In genomic region chr2:226023383-226023782, GRCh38 we compare ENCODE assay signal across 22 cellular contexts.
DNase-seq lines count a peak whose midpoint lies in the region; ATAC-seq, FAIRE-seq and TF ChIP-seq lines count a peak whose summit lies in the region.
"Had no signal": no experiment of that assay in that cellular context is flagged by ENCODE, and none has a peak within 500 bp of the region (broad histone marks: within the 10 kb centered on the region; RNA-seq: fewer than 3 reads in every experiment).

No MANE protein-coding gene starts in this region.

- no peak overlapping the region for H3K4me3 Mint-ChIP-seq in chondrocyte (ENCODE audit: unreplicated experiment)
- H3K4me3 Mint-ChIP-seq in CD4-positive, alpha-beta T cell: no peak overlapping the region
- H3K4me3 Mint-ChIP-seq: activated CD4-positive, alpha-beta memory T cell treated with anti-CD3 and anti-CD28 coated beads, Interleukin-2, amount 10 ng/mL, durations not matched to agents 7 days and 5 days; CD4-positive, alpha-beta memory T cell; nephron progenitor cell; stimulated activated effector memory CD8-positive, alpha-beta T cell treated with anti-CD3 and anti-CD28 coated beads, Interleukin-12 subunit alpha, Interleukin-12 subunit beta, amount 100 ng/mL, for 72 hours; T-helper 2 cell treated with Interferon-gamma antibody and Interleukin-4, amounts not matched to agents 5 μg/mL and 100 μg/mL, for 36 hours had no signal

- TF ChIP-seq POLR2A in HepG2 (IDR thresholded peaks at IDR 0.05; ENCODE audit: insufficient read depth in 1 of 2, low read depth in 2 of 2, low read length in 2 of 2): no peak
- no peak for TF ChIP-seq POLR2A in transverse colon (IDR thresholded peaks at IDR 0.05)

- H3K36me3 ChIP-seq in HepG2 (replicated peaks in 1 of 2; ENCODE audit: control insufficient read depth in 1 of 2, insufficient read depth in 2 of 2, low read length in 2 of 2) (no peaks in the 10 kb centered on the region), transverse colon (no peaks in the 10 kb centered on the region)
- H3K36me3 ChIP-seq: adrenal gland, SJSA1 had no signal

- no peak for FAIRE-seq in HepG2 (lab: Jason Lieb, UNC)
- FAIRE-seq: bronchial epithelial cell had no signal

- intact Hi-C loops in HepG2 (cut with micrococcal nuclease; ENCODE audit: unreplicated experiment): loop anchor here (1.0 kb wide), 2 partner anchors 777 to 962 kb away; no protein-coding TSS in a partner anchor
- intact Hi-C loops in transverse colon (cut with DNase I; ENCODE audit: low total_unique reads): no loop called here
- intact Hi-C loops in CD4-positive, alpha-beta T cell (cut with DNase I, micrococcal nuclease): no loop called here

- in situ Hi-C loops in HepG2 (cut with HindIII; ENCODE audit: extremely low pct_ligation_motif_present, low pct_unique_long_range_greater_than_20kb) (no loop called here), transverse colon (cut with MboI; ENCODE audit: low pct_ligation_motif_present in 1 of 4, low pct_unique_long_range_greater_than_20kb in 1 of 4, low sequenced_read_pairs in 3 of 4) (no loop called here)

- no peaks in the 10 kb centered on the region for H3K27me3 Mint-ChIP-seq in chondrocyte (ENCODE audit: low read depth)
- H3K27me3 Mint-ChIP-seq in CD4-positive, alpha-beta T cell: peaks cover 6% of the 10 kb centered on the region

- no peak overlapping the region for H2AFZ ChIP-seq in HepG2 (ENCODE audit: low read length)

- POLR2A ChIA-PET in HepG2 (lab: Yijun Ruan, JAX): interaction anchor here (1.0 kb wide), 1 partner anchor 94 kb away, joined by 3 read pairs; no protein-coding TSS in a partner anchor
- POLR2A ChIA-PET in CD4-positive, alpha-beta T cell (lab: Charles Lee): no interaction called here

- H3K4me1 Mint-ChIP-seq in chondrocyte (ENCODE audit: low read depth): no peaks in the 10 kb centered on the region
- H3K4me1 Mint-ChIP-seq in CD4-positive, alpha-beta T cell (ENCODE audit: low read depth): no peaks in the 10 kb centered on the region
- H3K4me1 Mint-ChIP-seq: activated CD4-positive, alpha-beta memory T cell treated with anti-CD3 and anti-CD28 coated beads, Interleukin-2, amount 10 ng/mL, durations not matched to agents 7 days and 5 days; CD4-positive, alpha-beta memory T cell; nephron progenitor cell; stimulated activated effector memory CD8-positive, alpha-beta T cell treated with anti-CD3 and anti-CD28 coated beads, Interleukin-12 subunit alpha, Interleukin-12 subunit beta, amount 100 ng/mL, for 72 hours had no signal

- DNase-seq in ELF-1 (ENCODE audit: low read depth, low spot score) (peak; percentile 33), chondrocyte (ENCODE audit: low spot score) (no peak), HepG2 (ENCODE audit: low spot score) (peak; percentile 51), putamen (ENCODE audit: low spot score) (no peak), transverse colon (no peak)
- DNase-seq in CD4-positive, alpha-beta T cell: no peak
- DNase-seq: activated CD4-positive, alpha-beta memory T cell treated with anti-CD3 and anti-CD28 coated beads, Interleukin-2, amount 10 ng/mL, durations not matched to agents 7 days and 5 days; activated gamma-delta T cell treated with Interleukin-2 at 50 U/mL for 16 hours; adrenal gland; CD4-positive, alpha-beta memory T cell; DMS79; erythroblast; midbrain; NCI-H2171; NCI-H526 treated with DMSO at 0.1 percent for 48 hours; nephron progenitor cell had no signal

- peak; percentile 27; the same call in 1 of the 2 replicates for TF ChIP-seq RAD21 in Ishikawa (IDR thresholded peaks at IDR 0.05; ENCODE audit: low read depth)
- peak; percentile 54 for TF ChIP-seq RAD21 in HepG2 (CRISPR knock-in tag; IDR thresholded peaks at IDR 0.05)

- no peak overlapping the region for H3K9ac ChIP-seq in HepG2 (ENCODE audit: insufficient read depth, low read depth, low read length)

- H3K4me1 ChIP-seq in HepG2 (ENCODE audit: insufficient read depth, low read length): peaks cover 8% of the 10 kb centered on the region
- no peaks in the 10 kb centered on the region for H3K4me1 ChIP-seq in transverse colon
- H3K4me1 ChIP-seq: adrenal gland, SJSA1 had no signal

- TF ChIP-seq CTCF in chondrocyte (IDR thresholded peaks at IDR 0.05): peak; percentile 20
- TF ChIP-seq CTCF in HepG2 (CRISPR knock-in tag; IDR thresholded peaks at IDR 0.05): peak; percentile 66
- TF ChIP-seq CTCF in transverse colon (IDR thresholded peaks at IDR 0.05): no peak
- TF ChIP-seq CTCF in CD4-positive, alpha-beta T cell (IDR thresholded peaks at IDR 0.05): no peak

- peaks cover 8% of the 10 kb centered on the region for H3K9me3 ChIP-seq in HepG2 (ENCODE audit: low read length)
- no peaks in the 10 kb centered on the region for H3K9me3 ChIP-seq in transverse colon
- H3K9me3 ChIP-seq in CD4-positive, alpha-beta T cell (ENCODE audit: control insufficient read depth, low read length): peaks cover 3% of the 10 kb centered on the region
- H3K9me3 ChIP-seq: adrenal gland, SJSA1 had no signal

- no peaks in the 10 kb centered on the region for H3K79me2 ChIP-seq in HepG2 (ENCODE audit: insufficient read depth, low read length)

- H3K4me3 ChIP-seq in HepG2 (replicated peaks in 1 of 3; ENCODE audit: insufficient read depth in 1 of 3, low read depth in 2 of 3, low read length in 3 of 3) (no peak overlapping the region), transverse colon (no peak overlapping the region)
- H3K4me3 ChIP-seq: adrenal gland, SJSA1 had no signal

- WGBS in HepG2 (ENCODE audit: low lambda C conversion rate): 28% methylated on average over 5 of the region's 5 CpGs
- WGBS in transverse colon (ENCODE audit: low coverage in 1 of 2), 2 donors: 60 to 62% methylated on average over 3 to 5 of the region's 5 CpGs

- CTCF ChIA-PET in HepG2 (lab: Yijun Ruan, JAX; ENCODE audit: low intra/inter-chr PET ratio, low total read pairs): interaction anchor here (1.4 kb wide), 1 partner anchor 779 kb away, joined by 3 read pairs; no protein-coding TSS in a partner anchor
- CTCF ChIA-PET in CD4-positive, alpha-beta T cell (lab: Charles Lee): no interaction called here

- no peaks in the 10 kb centered on the region for H3K36me3 Mint-ChIP-seq in chondrocyte (ENCODE audit: low read depth)
- no peaks in the 10 kb centered on the region for H3K36me3 Mint-ChIP-seq in CD4-positive, alpha-beta T cell (ENCODE audit: low read depth)
- H3K36me3 Mint-ChIP-seq: CD4-positive, alpha-beta memory T cell; stimulated activated effector memory CD8-positive, alpha-beta T cell treated with anti-CD3 and anti-CD28 coated beads, Interleukin-12 subunit alpha, Interleukin-12 subunit beta, amount 100 ng/mL, for 72 hours had no signal

- H3K27ac Mint-ChIP-seq in chondrocyte (ENCODE audit: unreplicated experiment): no peak overlapping the region
- H3K27ac Mint-ChIP-seq in CD4-positive, alpha-beta T cell: no peak overlapping the region
- H3K27ac Mint-ChIP-seq: activated CD4-positive, alpha-beta memory T cell treated with anti-CD3 and anti-CD28 coated beads, Interleukin-2, amount 10 ng/mL, durations not matched to agents 7 days and 5 days; CD4-positive, alpha-beta memory T cell; nephron progenitor cell; stimulated activated effector memory CD8-positive, alpha-beta T cell treated with anti-CD3 and anti-CD28 coated beads, Interleukin-12 subunit alpha, Interleukin-12 subunit beta, amount 100 ng/mL, for 72 hours; T-helper 2 cell treated with Interferon-gamma antibody and Interleukin-4, amounts not matched to agents 5 μg/mL and 100 μg/mL, for 36 hours had no signal

- TF ChIP-seq EP300 in Ishikawa (IDR thresholded peaks at IDR 0.05; ENCODE audit: borderline replicate concordance) (no peak), HepG2 (IDR thresholded peaks at IDR 0.05; ENCODE audit: low read depth in 2 of 2, low read length in 2 of 2) (no peak), HepG2 (CRISPR knock-in tag; IDR thresholded peaks at IDR 0.05; ENCODE audit: borderline replicate concordance) (no peak), transverse colon (IDR thresholded peaks at IDR 0.05; ENCODE audit: low read depth) (no peak)

- no peaks in the 10 kb centered on the region for H4K20me1 ChIP-seq in HepG2 (ENCODE audit: insufficient read depth, low read length)

- no peaks in the 10 kb centered on the region for H3K27me3 ChIP-seq in HepG2 (ENCODE audit: control insufficient read depth in 1 of 2, insufficient read depth in 2 of 2, low read length in 2 of 2)
- no peaks in the 10 kb centered on the region for H3K27me3 ChIP-seq in transverse colon
- H3K27me3 ChIP-seq in CD4-positive, alpha-beta T cell (ENCODE audit: control insufficient read depth, insufficient read depth, low read length): no peaks in the 10 kb centered on the region
- H3K27me3 ChIP-seq: adrenal gland, SJSA1 had no signal

- BruUV-seq in HepG2 (replicated peaks; lab: Mats Ljungman, UMichigan): no TSS peak

- H3K9me3 Mint-ChIP-seq in chondrocyte (ENCODE audit: low read depth): peaks cover 8% of the 10 kb centered on the region
- peaks cover 4% of the 10 kb centered on the region for H3K9me3 Mint-ChIP-seq in CD4-positive, alpha-beta T cell
- H3K9me3 Mint-ChIP-seq: stimulated activated effector memory CD8-positive, alpha-beta T cell treated with anti-CD3 and anti-CD28 coated beads, Interleukin-12 subunit alpha, Interleukin-12 subunit beta, amount 100 ng/mL, for 72 hours had no signal

- peak; percentile 88 for ATAC-seq in HepG2
- no peak for ATAC-seq in CD4-positive, alpha-beta T cell (ENCODE audit: poor library complexity)
- ATAC-seq: left lobe of liver; stimulated activated effector memory CD8-positive, alpha-beta T cell treated with anti-CD3 and anti-CD28 coated beads, Interleukin-12 subunit alpha, Interleukin-12 subunit beta, amount 100 ng/mL, for 72 hours had no signal

- no peak overlapping the region for H3K27ac ChIP-seq in HepG2 (ENCODE audit: extremely low read length, insufficient read depth, low read length)
- no peak overlapping the region for H3K27ac ChIP-seq in transverse colon
- H3K27ac ChIP-seq in CD4-positive, alpha-beta T cell (ENCODE audit: low read depth, low read length): no peak overlapping the region
- H3K27ac ChIP-seq: adrenal gland, SJSA1 had no signal

- H3K4me2 ChIP-seq in HepG2 (ENCODE audit: low read depth, low read length): no peak overlapping the region

TF ChIP-seq in Ishikawa, 13 proteins besides CTCF, POLR2A, EP300 and RAD21:
- TF ChIP-seq NFIC (IDR thresholded peaks at IDR 0.05) (no peak), TEAD4 (IDR thresholded peaks at IDR 0.05) (peak; percentile 37; the same call in 1 of the 2 replicates)

TF ChIP-seq in HepG2, 621 proteins besides CTCF, POLR2A, EP300 and RAD21 (continues in another document):
- TF ChIP-seq ZGPAT (CRISPR knock-in tag; IDR thresholded peaks at IDR 0.05): peak; percentile 26; the same call in 1 of the 2 replicates
- no peak for TF ChIP-seq SETDB1 (CRISPR knock-in tag; IDR thresholded peaks at IDR 0.05; ENCODE audit: borderline replicate concordance)

Comparison
In these comparisons a context has a peak if more than half of its experiments do, and no peak if none do; other contexts are left out.
1. DNase-seq: peak in ELF-1 (single experiment) and HepG2 (single experiment); none in chondrocyte (single experiment), putamen (single experiment), transverse colon (single experiment) and CD4-positive, alpha-beta T cell (0 of 10).
2. CTCF ChIP-seq: peak in chondrocyte (single experiment) and HepG2 (single experiment); none in transverse colon (0 of 5) and CD4-positive, alpha-beta T cell (single experiment).